Comparison of ENCODE assay signal across 8 cellular contexts in the genomic region with DNA sequence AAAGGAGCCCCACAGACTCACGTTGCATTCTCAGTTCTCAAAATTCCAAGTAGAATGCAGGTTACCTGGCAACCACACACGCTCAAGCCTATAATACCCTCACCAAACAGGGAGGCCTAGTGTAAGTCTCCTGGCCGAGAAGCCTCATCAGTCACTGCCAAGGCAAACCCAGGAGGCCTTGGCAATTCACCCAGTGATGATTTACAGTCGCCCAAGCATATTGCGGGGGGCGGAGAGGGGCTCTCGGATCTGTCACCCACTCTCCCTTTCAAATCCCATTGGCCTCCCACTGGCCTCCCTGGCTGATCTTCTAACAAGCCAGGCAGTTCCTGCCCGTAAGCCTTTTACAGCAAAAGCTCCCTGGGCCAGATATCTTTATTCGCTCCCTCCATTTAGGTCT.
DNase-seq lines count a peak whose midpoint lies in the region; ATAC-seq and TF ChIP-seq lines count a peak whose summit lies in the region.

No MANE protein-coding gene starts in this region.

- TF ChIP-seq CTCF in OCI-LY1 (IDR thresholded peaks at IDR 0.05; ENCODE audit: low read length) (no peak), epithelial cell of esophagus (IDR thresholded peaks at IDR 0.05; ENCODE audit: insufficient read depth, low read depth, low read length, missing control alignments) (no peak)

- peaks cover 54% of the 10 kb centered on the region for H3K79me2 ChIP-seq in OCI-LY1 (ENCODE audit: insufficient read depth, low read length)

- H3K4me3 ChIP-seq in GM08714 (ENCODE audit: low read length) (peak overlapping the region; percentile 93), OCI-LY1 (ENCODE audit: low read depth, low read length, poor library complexity, severe bottlenecking) (peak overlapping the region; percentile 98), epithelial cell of esophagus (ENCODE audit: low read length) (peak overlapping the region; percentile 94), neuron (ENCODE audit: low read length) (peak overlapping the region; percentile 95)

- H3K9me2 ChIP-seq in OCI-LY1 (ENCODE audit: low read depth, low read length), result no peaks in the 10 kb centered on the region

- H3K36me3 ChIP-seq in OCI-LY1 (ENCODE audit: insufficient read depth, low read length) (peaks cover 47% of the 10 kb centered on the region), neuron (ENCODE audit: insufficient read depth, low read length) (peaks cover 35% of the 10 kb centered on the region)

- H3K4me1 ChIP-seq in OCI-LY1 (ENCODE audit: insufficient read depth, low read length, severe bottlenecking), result peaks cover 51% of the 10 kb centered on the region
- H3K4me1 ChIP-seq in neuron (ENCODE audit: insufficient read depth, low read length), result peaks cover 15% of the 10 kb centered on the region

- H3K9ac ChIP-seq in OCI-LY1 (ENCODE audit: low read length), result peak overlapping the region; percentile 98

- DNase-seq in epithelial cell of esophagus (ENCODE audit: low read depth) (peak; percentile 34), hepatic stellate cell (ENCODE audit: low spot score) (no peak), NCI-H2196 treated with DMSO at 0.1 percent for 48 hours (lab: John Stamatoyannopoulos, UW; ENCODE audit: unreplicated experiment) (no peak), GDM1 (lab: John Stamatoyannopoulos, UW) (no peak)

- ATAC-seq in GM18868 (IDR thresholded peaks at IDR 0.05; ENCODE audit: unreplicated experiment), result no peak

- H4K20me1 ChIP-seq in OCI-LY1 (ENCODE audit: insufficient read depth, low read length), result no peaks in the 10 kb centered on the region

- peak overlapping the region; percentile 45 for H3K27ac ChIP-seq in OCI-LY1 (ENCODE audit: low read depth, low read length, poor library complexity, severe bottlenecking)

- H3K9me3 ChIP-seq in OCI-LY1 (ENCODE audit: low read length), result no peaks in the 10 kb centered on the region
- no peaks in the 10 kb centered on the region for H3K9me3 ChIP-seq in neuron (ENCODE audit: low read length)

- no peaks in the 10 kb centered on the region for H3F3A ChIP-seq in OCI-LY1 (ENCODE audit: insufficient read depth, low read length)

- H2AFZ ChIP-seq in OCI-LY1 (ENCODE audit: low read length) (no peak overlapping the region), neuron (ENCODE audit: low read depth, low read length) (no peak overlapping the region)

- H3K4me2 ChIP-seq in OCI-LY1 (ENCODE audit: low read length), result peak overlapping the region; percentile 99

- H3K27me3 ChIP-seq in OCI-LY1 (ENCODE audit: insufficient read depth, low read length), result no peaks in the 10 kb centered on the region
- H3K27me3 ChIP-seq in neuron (ENCODE audit: insufficient read depth, low read length), result no peaks in the 10 kb centered on the region
